In the genomic region with DNA sequence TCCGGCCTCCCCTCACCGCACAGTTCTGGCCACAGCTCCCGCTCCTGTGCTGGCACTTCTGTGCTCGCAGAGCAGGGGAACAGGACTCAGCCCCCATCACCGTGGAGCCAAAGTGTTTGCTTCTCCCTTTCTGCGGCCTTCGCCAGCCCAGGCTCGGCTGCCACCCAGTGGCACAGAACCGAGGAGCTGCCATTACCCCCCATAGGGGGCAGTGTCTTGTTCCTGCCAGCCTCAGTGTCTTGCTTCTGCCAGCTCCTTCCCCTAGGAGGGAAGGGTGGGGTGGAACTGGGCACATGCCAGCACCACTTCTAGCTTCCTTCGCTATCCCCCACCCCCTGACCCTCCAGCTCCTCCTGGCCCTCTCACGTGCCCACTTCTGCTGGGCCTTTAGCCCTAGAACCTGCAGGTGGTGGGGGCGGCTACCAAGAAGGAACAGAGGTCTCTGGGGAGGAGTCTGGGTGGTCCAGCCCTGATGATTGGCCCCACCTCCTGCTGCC, we compare ENCODE assay signal across 8 cellular contexts. TPM values are rescaled to one million over a fixed set of nuclear protein-coding genes. Genes with fewer than 3 reads are reported as not detected.
DNase-seq lines count a peak whose midpoint lies in the region; ATAC-seq and TF ChIP-seq lines count a peak whose summit lies in the region.

No MANE protein-coding gene starts in this region.

- peak; percentile 65 for ATAC-seq in T-helper 17 cell
- ATAC-seq in GM18517 (IDR thresholded peaks at IDR 0.05; ENCODE audit: unreplicated experiment) = no peak

- peaks cover 38% of the 10 kb centered on the region for H3K4me1 ChIP-seq in BLaER1

- peak overlapping the region; percentile 39; the same call in 1 of the 2 replicates for H3K27ac ChIP-seq in BLaER1

- H3K4me3 Mint-ChIP-seq in T-helper 17 cell (no peak overlapping the region), osteocyte (ENCODE audit: unreplicated experiment) (no peak overlapping the region)
- no peak overlapping the region for H3K4me3 Mint-ChIP-seq in activated T-helper 2 cell treated with anti-CD3 and anti-CD28 coated beads, Interferon-gamma antibody, Interleukin-2, Interleukin-4, amounts not matched to agents 10 μg/mL and 5 μg/mL and 100 μg/mL, durations not matched to agents 14 hours and 24 hours and 36 hours (ENCODE audit: low read depth)

- H3K36me3 ChIP-seq in BLaER1 (peaks cover 88% of the 10 kb centered on the region), H7 (replicated peaks; ENCODE audit: control insufficient read depth, insufficient read depth, low read length) (peaks cover 36% of the 10 kb centered on the region)

- H3K9me3 ChIP-seq in BLaER1 = no peaks in the 10 kb centered on the region
- no peaks in the 10 kb centered on the region for H3K9me3 ChIP-seq in T-helper 17 cell (ENCODE audit: control insufficient read depth, low read length, poor library complexity, severe bottlenecking)

- TF ChIP-seq CTCF in fibroblast of the aortic adventitia (IDR thresholded peaks at IDR 0.05; ENCODE audit: insufficient read depth, low read length) (peak; percentile 63), osteocyte (IDR thresholded peaks at IDR 0.05) (peak; percentile 61)

- H3K27me3 ChIP-seq in BLaER1 (no peaks in the 10 kb centered on the region), H7 (ENCODE audit: control insufficient read depth, insufficient read depth, low read length) (no peaks in the 10 kb centered on the region)

- H3K36me3 Mint-ChIP-seq in T-helper 17 cell (ENCODE audit: low read depth) (peaks cover 3% of the 10 kb centered on the region), osteocyte (ENCODE audit: unreplicated experiment) (peaks cover 26% of the 10 kb centered on the region)
- peaks cover 69% of the 10 kb centered on the region for H3K36me3 Mint-ChIP-seq in activated T-helper 2 cell treated with anti-CD3 and anti-CD28 coated beads, Interferon-gamma antibody, Interleukin-2, Interleukin-4, amounts not matched to agents 10 μg/mL and 5 μg/mL and 100 μg/mL, durations not matched to agents 14 hours and 24 hours and 36 hours (ENCODE audit: low read depth)

- H3K27me3 Mint-ChIP-seq in T-helper 17 cell (no peaks in the 10 kb centered on the region), osteocyte (ENCODE audit: unreplicated experiment) (no peaks in the 10 kb centered on the region)
- no peaks in the 10 kb centered on the region for H3K27me3 Mint-ChIP-seq in activated T-helper 2 cell treated with anti-CD3 and anti-CD28 coated beads, Interferon-gamma antibody, Interleukin-2, Interleukin-4, amounts not matched to agents 10 μg/mL and 5 μg/mL and 100 μg/mL, durations not matched to agents 14 hours and 24 hours and 36 hours (ENCODE audit: low read depth)

- DNase-seq in H7 (peak; percentile 91), T-helper 17 cell (no peak), fibroblast of the aortic adventitia (ENCODE audit: low read depth) (peak; percentile 49), osteocyte (ENCODE audit: extremely low spot score, unreplicated experiment) (no peak), NCI-H82 treated with DMSO at 0.1 percent for 48 hours (lab: John Stamatoyannopoulos, UW; ENCODE audit: unreplicated experiment) (no peak)
- no peak for DNase-seq in activated T-helper 2 cell treated with anti-CD3 and anti-CD28 coated beads, Interferon-gamma antibody, Interleukin-2, Interleukin-4, amounts not matched to agents 10 μg/mL and 5 μg/mL and 100 μg/mL, durations not matched to agents 14 hours and 24 hours and 36 hours (ENCODE audit: low spot score)

- peak overlapping the region; percentile 47 for H3K27ac Mint-ChIP-seq in T-helper 17 cell
- peak overlapping the region; percentile 38 for H3K27ac Mint-ChIP-seq in osteocyte (ENCODE audit: unreplicated experiment)
- no peak overlapping the region for H3K27ac Mint-ChIP-seq in activated T-helper 2 cell treated with anti-CD3 and anti-CD28 coated beads, Interferon-gamma antibody, Interleukin-2, Interleukin-4, amounts not matched to agents 10 μg/mL and 5 μg/mL and 100 μg/mL, durations not matched to agents 14 hours and 24 hours and 36 hours

- intact Hi-C loops in activated T-helper 2 cell treated with anti-CD3 and anti-CD28 coated beads, Interferon-gamma antibody, Interleukin-2, Interleukin-4, amounts not matched to agents 10 μg/mL and 5 μg/mL and 100 μg/mL, durations not matched to agents 14 hours and 24 hours and 36 hours (cut with micrococcal nuclease) = no loop called here

- H3K4me2 ChIP-seq in BLaER1 = peak overlapping the region; percentile 60

- no peak overlapping the region for H3K4me3 ChIP-seq in BLaER1
- no peak overlapping the region for H3K4me3 ChIP-seq in H7 (ENCODE audit: insufficient read depth, low read depth, low read length)
- H3K4me3 ChIP-seq in fibroblast of the aortic adventitia (ENCODE audit: low read depth, low read length) = no peak overlapping the region

- H3K9ac ChIP-seq in BLaER1 = peak overlapping the region; percentile 43; the same call in 1 of the 2 replicates

- H3K4me1 Mint-ChIP-seq in T-helper 17 cell (peaks cover 24% of the 10 kb centered on the region), osteocyte (ENCODE audit: unreplicated experiment) (peaks cover 16% of the 10 kb centered on the region)
- H3K4me1 Mint-ChIP-seq in activated T-helper 2 cell treated with anti-CD3 and anti-CD28 coated beads, Interferon-gamma antibody, Interleukin-2, Interleukin-4, amounts not matched to agents 10 μg/mL and 5 μg/mL and 100 μg/mL, durations not matched to agents 14 hours and 24 hours and 36 hours (ENCODE audit: low read depth) = peaks cover 16% of the 10 kb centered on the region

- H4K20me1 ChIP-seq in BLaER1 = peaks cover 56% of the 10 kb centered on the region

- no peaks in the 10 kb centered on the region for H3K9me3 Mint-ChIP-seq in osteocyte (ENCODE audit: unreplicated experiment)
- no peaks in the 10 kb centered on the region for H3K9me3 Mint-ChIP-seq in activated T-helper 2 cell treated with anti-CD3 and anti-CD28 coated beads, Interferon-gamma antibody, Interleukin-2, Interleukin-4, amounts not matched to agents 10 μg/mL and 5 μg/mL and 100 μg/mL, durations not matched to agents 14 hours and 24 hours and 36 hours

RNA-seq across cellular contexts. Expression of gene ELMO3, which starts 0.6 kb away (rescaled TPM):
- total RNA-seq in H7 (2014; rRNA removed; shearing (Covaris generic)) = 10.4 and 11.4 TPM in 2 replicates
- total RNA-seq in T-helper 17 cell (1 to 10 TPM; 2.4 TPM), fibroblast of the aortic adventitia (ENCODE audit: low replicate concordance) (0.09 and 0.33 TPM in 2 replicates), osteocyte (1.7 and 2.1 TPM in 2 replicates)
- total RNA-seq in activated T-helper 2 cell treated with anti-CD3 and anti-CD28 coated beads, Interferon-gamma antibody, Interleukin-2, Interleukin-4, amounts not matched to agents 10 μg/mL and 5 μg/mL and 100 μg/mL, durations not matched to agents 14 hours and 24 hours and 36 hours = 6.8 and 7.1 TPM in 2 replicates

RNA-seq across cellular contexts. Expression of gene E2F4, which starts 6.3 kb away (rescaled TPM):
- 104 and 117 TPM in 2 replicates for total RNA-seq in H7 (2014; rRNA removed; shearing (Covaris generic))
- total RNA-seq in T-helper 17 cell = 10 to 100 TPM; 64.6 to 75.1 TPM
- 31.9 and 47.5 TPM in 2 replicates for total RNA-seq in fibroblast of the aortic adventitia (ENCODE audit: low replicate concordance)
- 40.0 and 43.4 TPM in 2 replicates for total RNA-seq in osteocyte
- total RNA-seq in activated T-helper 2 cell treated with anti-CD3 and anti-CD28 coated beads, Interferon-gamma antibody, Interleukin-2, Interleukin-4, amounts not matched to agents 10 μg/mL and 5 μg/mL and 100 μg/mL, durations not matched to agents 14 hours and 24 hours and 36 hours = 132 and 139 TPM in 2 replicates

RNA-seq across cellular contexts. Expression of gene EXOC3L1, which starts 8.3 kb away (rescaled TPM):
- total RNA-seq in H7 (2014; rRNA removed; shearing (Covaris generic)) = 3.6 and 4.8 TPM in 2 replicates
- not detected for total RNA-seq in T-helper 17 cell
- 0.98 TPM in 1 of 2 replicates, not detected in the other for total RNA-seq in fibroblast of the aortic adventitia (ENCODE audit: low replicate concordance)
- total RNA-seq in osteocyte = not detected in 2 replicates
- total RNA-seq in activated T-helper 2 cell treated with anti-CD3 and anti-CD28 coated beads, Interferon-gamma antibody, Interleukin-2, Interleukin-4, amounts not matched to agents 10 μg/mL and 5 μg/mL and 100 μg/mL, durations not matched to agents 14 hours and 24 hours and 36 hours = 0.14 TPM in 1 of 2 replicates, not detected in the other

RNA-seq across cellular contexts. Expression of gene MATCAP1, which starts 14.5 kb away (rescaled TPM):
- total RNA-seq in H7 (2014; rRNA removed; shearing (Covaris generic)) = 16.2 and 18.9 TPM in 2 replicates
- 10 to 100 TPM; 16.0 to 19.7 TPM for total RNA-seq in T-helper 17 cell
- 8.6 and 9.9 TPM in 2 replicates for total RNA-seq in fibroblast of the aortic adventitia (ENCODE audit: low replicate concordance)
- 26.6 and 35.7 TPM in 2 replicates for total RNA-seq in osteocyte
- 57.1 and 59.5 TPM in 2 replicates for total RNA-seq in activated T-helper 2 cell treated with anti-CD3 and anti-CD28 coated beads, Interferon-gamma antibody, Interleukin-2, Interleukin-4, amounts not matched to agents 10 μg/mL and 5 μg/mL and 100 μg/mL, durations not matched to agents 14 hours and 24 hours and 36 hours

RNA-seq across cellular contexts. Expression of gene NOL3, which starts 27.9 kb away (rescaled TPM):
- 5.3 and 7.4 TPM in 2 replicates for total RNA-seq in H7 (2014; rRNA removed; shearing (Covaris generic))
- total RNA-seq in T-helper 17 cell = 1 to 10 TPM; 4.3 to 5.5 TPM
- total RNA-seq in fibroblast of the aortic adventitia (ENCODE audit: low replicate concordance) = 10.1 and 27.1 TPM in 2 replicates
- total RNA-seq in osteocyte = 15.8 and 22.8 TPM in 2 replicates
- total RNA-seq in activated T-helper 2 cell treated with anti-CD3 and anti-CD28 coated beads, Interferon-gamma antibody, Interleukin-2, Interleukin-4, amounts not matched to agents 10 μg/mL and 5 μg/mL and 100 μg/mL, durations not matched to agents 14 hours and 24 hours and 36 hours = 27.3 and 30.1 TPM in 2 replicates

Comparison
In these comparisons a context has a peak if more than half of its experiments do, and no peak if none do; other contexts are left out.
1. DNase-seq: peak in H7 (single experiment) and fibroblast of the aortic adventitia (single experiment); none in T-helper 17 cell (0 of 3), osteocyte (single experiment), NCI-H82 treated with DMSO at 0.1 percent for 48 hours (single experiment) and activated T-helper 2 cell treated with anti-CD3 and anti-CD28 coated beads, Interferon-gamma antibody, Interleukin-2, Interleukin-4, amounts not matched to agents 10 μg/mL and 5 μg/mL and 100 μg/mL, durations not matched to agents 14 hours and 24 hours and 36 hours (single experiment).